ENCODE assay signal across 1 cellular context in the genomic region with DNA sequence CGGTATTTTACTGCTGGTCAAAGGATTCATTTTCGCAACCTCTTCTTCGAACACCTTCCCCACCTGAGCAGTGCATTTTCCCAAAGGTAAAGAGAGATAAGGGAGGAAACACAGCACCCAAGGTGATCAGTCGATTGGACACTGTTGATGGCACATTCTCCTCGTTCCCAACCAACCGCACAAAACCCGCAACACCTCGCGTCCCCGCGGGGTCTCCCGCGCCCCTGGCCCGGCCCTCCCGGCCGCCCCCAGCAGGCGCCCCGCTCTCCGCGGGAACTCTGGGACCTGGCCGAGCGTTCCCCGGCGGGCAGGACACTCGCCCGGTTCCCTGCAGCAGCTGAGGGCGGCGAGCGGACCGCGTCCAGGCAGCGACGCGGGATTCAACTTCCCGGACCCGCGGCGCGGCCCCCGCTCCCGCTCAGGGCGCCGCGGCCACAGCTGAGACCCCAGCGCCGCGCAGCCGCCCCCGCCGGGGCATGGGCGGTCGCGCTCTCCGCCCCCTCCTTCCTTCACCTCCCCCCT.
TF ChIP-seq lines count a peak whose summit lies in the region.

No MANE protein-coding gene starts in this region.

TF ChIP-seq in IMR-90, 13 proteins besides CTCF, POLR2A, EP300 and RAD21 (continued from another document):
- TF ChIP-seq MAFK (IDR thresholded peaks at IDR 0.05; ENCODE audit: low read depth, low read length): no peak
- no peak for TF ChIP-seq NFE2L2 (IDR thresholded peaks at IDR 0.05; ENCODE audit: low read depth, low read length)
- no peak for TF ChIP-seq MXI1 (IDR thresholded peaks at IDR 0.05; ENCODE audit: borderline replicate concordance, low read depth, low read length)
- TF ChIP-seq CHD1 (IDR thresholded peaks at IDR 0.05; ENCODE audit: low read depth, low read length): no peak
- TF ChIP-seq, protein P1, sequence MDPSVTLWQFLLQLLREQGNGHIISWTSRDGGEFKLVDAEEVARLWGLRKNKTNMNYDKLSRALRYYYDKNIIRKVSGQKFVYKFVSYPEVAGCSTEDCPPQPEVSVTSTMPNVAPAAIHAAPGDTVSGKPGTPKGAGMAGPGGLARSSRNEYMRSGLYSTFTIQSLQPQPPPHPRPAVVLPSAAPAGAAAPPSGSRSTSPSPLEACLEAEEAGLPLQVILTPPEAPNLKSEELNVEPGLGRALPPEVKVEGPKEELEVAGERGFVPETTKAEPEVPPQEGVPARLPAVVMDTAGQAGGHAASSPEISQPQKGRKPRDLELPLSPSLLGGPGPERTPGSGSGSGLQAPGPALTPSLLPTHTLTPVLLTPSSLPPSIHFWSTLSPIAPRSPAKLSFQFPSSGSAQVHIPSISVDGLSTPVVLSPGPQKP (IDR thresholded peaks at IDR 0.05; ENCODE audit: borderline replicate concordance, low read depth, low read length): no peak
- no peak for TF ChIP-seq BHLHE40 (IDR thresholded peaks at IDR 0.05; ENCODE audit: low read depth, low read length)
